Comparison of ENCODE assay signal across 28 cellular contexts in the genomic region with DNA sequence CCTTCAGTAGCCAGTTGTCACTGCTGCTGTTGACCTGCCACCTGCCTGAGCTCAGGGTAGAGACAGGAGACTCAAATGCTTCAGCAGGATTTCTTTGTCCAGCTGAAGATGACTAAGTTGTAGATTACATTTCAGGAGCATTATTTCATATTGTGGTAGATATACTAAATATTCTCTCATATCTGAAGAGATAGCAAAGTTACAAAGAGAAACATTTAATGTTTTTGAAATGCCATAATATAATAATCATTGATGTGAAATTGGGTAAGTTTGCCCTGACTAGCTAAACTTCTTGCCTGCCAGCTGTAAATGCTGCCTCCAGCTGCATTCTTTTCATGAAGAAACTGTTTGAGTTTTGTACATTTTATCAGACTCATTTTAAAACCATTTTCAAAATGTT.
A peak's percentile ranks its signal among the peaks of the same experiment; 100 is the strongest.
DNase-seq lines count a peak whose midpoint lies in the region; ATAC-seq, FAIRE-seq and TF ChIP-seq lines count a peak whose summit lies in the region.
"Had no signal": no experiment of that assay in that cellular context is flagged by ENCODE, and none has a peak within 500 bp of the region (broad histone marks: within the 10 kb centered on the region; RNA-seq: fewer than 3 reads in every experiment).

No MANE protein-coding gene starts in this region.

- H3K9me3 Mint-ChIP-seq in nephron progenitor cell: no peaks in the 10 kb centered on the region
- H3K9me3 Mint-ChIP-seq: CD4-positive, alpha-beta memory T cell had no signal

- peak overlapping the region; percentile 51 for H3K27ac Mint-ChIP-seq in nephron progenitor cell
- H3K27ac Mint-ChIP-seq: CD14-positive monocyte; CD4-positive, alpha-beta memory T cell; CD4-positive, CD25-positive, alpha-beta regulatory T cell; CD8-positive, alpha-beta memory T cell had no signal

- H3K36me3 Mint-ChIP-seq in nephron progenitor cell (ENCODE audit: low read depth): no peaks in the 10 kb centered on the region
- H3K36me3 Mint-ChIP-seq: CD14-positive monocyte; CD4-positive, alpha-beta memory T cell; CD4-positive, CD25-positive, alpha-beta regulatory T cell; CD8-positive, alpha-beta memory T cell had no signal

- peak; percentile 35 for DNase-seq in amniotic epithelial cell (ENCODE audit: low read depth)
- DNase-seq in nephron progenitor cell: no peak
- DNase-seq in stimulated activated CD4-positive, alpha-beta T cell treated with anti-CD3 and anti-CD28 coated beads, Interleukin-4, amount 100 ng/mL, for 1 hour: no peak
- no peak for DNase-seq in GM19240 (ENCODE audit: insufficient read length, low spot score)
- DNase-seq in foreskin fibroblast: no peak
- DNase-seq: 8988T; ACHN; BE2C; C1 segment of cervical spinal cord; CD4-positive, alpha-beta memory T cell; CD4-positive, CD25-positive, alpha-beta regulatory T cell; CD8-positive, alpha-beta memory T cell; COR-L47; DMS 273 treated with DMSO at 0.1 percent for 48 hours; DMS153; DMS53; DMS79; DND-41; EL; GDM1 had no signal

- FAIRE-seq in colon (lab: Jason Lieb, UNC): peak; percentile 49
- FAIRE-seq: A204.1, GM12878, GM12892, GM18507 had no signal

- no peak overlapping the region for H3K4me3 ChIP-seq in foreskin fibroblast (ENCODE audit: low read depth in 1 of 2, low read length in 2 of 2)
- H3K4me3 ChIP-seq: BLaER1, GM12878 had no signal

- no peaks in the 10 kb centered on the region for H3K27me3 Mint-ChIP-seq in nephron progenitor cell (ENCODE audit: low read depth, poor library complexity)
- H3K27me3 Mint-ChIP-seq: CD4-positive, CD25-positive, alpha-beta regulatory T cell had no signal

- H3K4me3 Mint-ChIP-seq in nephron progenitor cell: no peak overlapping the region
- H3K4me3 Mint-ChIP-seq: CD14-positive monocyte; CD4-positive, alpha-beta memory T cell; CD4-positive, CD25-positive, alpha-beta regulatory T cell; CD8-positive, alpha-beta memory T cell had no signal

- ATAC-seq in HG03439 (IDR thresholded peaks at IDR 0.05; ENCODE audit: unreplicated experiment): no peak
- ATAC-seq: GM12878 had no signal

- H3K4me1 Mint-ChIP-seq in nephron progenitor cell: no peaks in the 10 kb centered on the region
- H3K4me1 Mint-ChIP-seq: CD14-positive monocyte; CD4-positive, alpha-beta memory T cell; CD4-positive, CD25-positive, alpha-beta regulatory T cell; CD8-positive, alpha-beta memory T cell had no signal

- no peak for TF ChIP-seq CTCF in nephron progenitor cell (IDR thresholded peaks at IDR 0.05)
- no peak for TF ChIP-seq CTCF in foreskin fibroblast (IDR thresholded peaks at IDR 0.05; ENCODE audit: low read depth, low read length)
